ENCODE assay signal across 11 cellular contexts in genomic region chr16:47848481-47849109, GRCh38.
DNase-seq lines count a peak whose midpoint lies in the region; TF ChIP-seq lines count a peak whose summit lies in the region.
"Had no signal": no experiment of that assay in that cellular context is flagged by ENCODE, and none has a peak within 500 bp of the region (broad histone marks: within the 10 kb centered on the region; RNA-seq: fewer than 3 reads in every experiment).

No MANE protein-coding gene starts in this region.

- H3K9ac ChIP-seq in GM23248, result no peak overlapping the region
- H3K9ac ChIP-seq: BLaER1 treated with 17β-estradiol and CSF1 and Interleukin-3, amounts not matched to agents 10 nM and 100 nM had no signal

- H3K4me3 ChIP-seq in GM23248 (no peak overlapping the region), fibroblast of the aortic adventitia (ENCODE audit: low read depth, low read length) (no peak overlapping the region)
- H3K4me3 ChIP-seq: BLaER1 treated with 17β-estradiol and CSF1 and Interleukin-3, amounts not matched to agents 10 nM and 100 nM; hepatocyte had no signal

- H3K4me1 ChIP-seq in GM23248 (ENCODE audit: insufficient read depth), result no peaks in the 10 kb centered on the region

- H3K36me3 Mint-ChIP-seq in activated T-helper 2 cell treated with anti-CD3 and anti-CD28 coated beads, Interferon-gamma antibody, Interleukin-2, Interleukin-4, amounts not matched to agents 10 μg/mL and 5 μg/mL and 100 μg/mL, durations not matched to agents 14 hours and 24 hours and 36 hours (ENCODE audit: low read depth), result no peaks in the 10 kb centered on the region
- H3K36me3 Mint-ChIP-seq in endothelial cell (ENCODE audit: low read depth, unreplicated experiment), result no peaks in the 10 kb centered on the region

- no peak overlapping the region for H3K4me3 Mint-ChIP-seq in activated T-helper 2 cell treated with anti-CD3 and anti-CD28 coated beads, Interferon-gamma antibody, Interleukin-2, Interleukin-4, amounts not matched to agents 10 μg/mL and 5 μg/mL and 100 μg/mL, durations not matched to agents 14 hours and 24 hours and 36 hours (ENCODE audit: low read depth)
- no peak overlapping the region for H3K4me3 Mint-ChIP-seq in endothelial cell (ENCODE audit: unreplicated experiment)

- no peaks in the 10 kb centered on the region for H3K9me3 ChIP-seq in GM23248 (ENCODE audit: low read depth)
- H3K9me3 ChIP-seq: BLaER1 treated with 17β-estradiol and CSF1 and Interleukin-3, amounts not matched to agents 10 nM and 100 nM had no signal

- no peaks in the 10 kb centered on the region for H3K27me3 ChIP-seq in GM23248 (replicated peaks; ENCODE audit: insufficient read depth)
- H3K27me3 ChIP-seq: BLaER1 treated with 17β-estradiol and CSF1 and Interleukin-3, amounts not matched to agents 10 nM and 100 nM; hepatocyte had no signal

- H3F3A ChIP-seq in GM23248 (ENCODE audit: insufficient read depth), result no peaks in the 10 kb centered on the region

- in situ Hi-C loops in GM23248 (cut with MboI), result no loop called here

- 7% methylated on average over 4 of the region's 4 CpGs for WGBS in GM23248 (ENCODE audit: low coverage in 1 of 2, low lambda C conversion rate in 2 of 2, missing lambda C conversion rate in 2 of 2), 2 experiments

- peak; percentile 33 for DNase-seq in GM23248
- peak; percentile 16 for DNase-seq in fibroblast of the aortic adventitia (ENCODE audit: low read depth)
- peak in 35 of 56 donors; percentile 7 to 74 (median 36) for DNase-seq in nucleus accumbens (lab: John Stamatoyannopoulos, UW)
- no peak for DNase-seq in OCI-M1 (lab: John Stamatoyannopoulos, UW)
- no peak for DNase-seq in NCI-H748 (lab: John Stamatoyannopoulos, UW; ENCODE audit: unreplicated experiment)
- no peak for DNase-seq in activated T-helper 2 cell treated with anti-CD3 and anti-CD28 coated beads, Interferon-gamma antibody, Interleukin-2, Interleukin-4, amounts not matched to agents 10 μg/mL and 5 μg/mL and 100 μg/mL, durations not matched to agents 14 hours and 24 hours and 36 hours (ENCODE audit: low spot score)
- DNase-seq in endothelial cell (ENCODE audit: low spot score), result no peak
- DNase-seq: GF-D8 had no signal

- TF ChIP-seq CTCF in VCaP (conservative IDR thresholded peaks at IDR 0.05) (no peak), fibroblast of the aortic adventitia (IDR thresholded peaks at IDR 0.05; ENCODE audit: insufficient read depth, low read length) (no peak), endothelial cell (IDR thresholded peaks at IDR 0.05; ENCODE audit: unreplicated experiment) (no peak)

- no peak overlapping the region for H3K27ac Mint-ChIP-seq in activated T-helper 2 cell treated with anti-CD3 and anti-CD28 coated beads, Interferon-gamma antibody, Interleukin-2, Interleukin-4, amounts not matched to agents 10 μg/mL and 5 μg/mL and 100 μg/mL, durations not matched to agents 14 hours and 24 hours and 36 hours
- H3K27ac Mint-ChIP-seq in endothelial cell (ENCODE audit: unreplicated experiment), result no peak overlapping the region

- no peak overlapping the region for H2AFZ ChIP-seq in GM23248
- H2AFZ ChIP-seq: hepatocyte had no signal

- no peak overlapping the region for H3K27ac ChIP-seq in GM23248
- H3K27ac ChIP-seq in VCaP, result peak overlapping the region; percentile 10; the same call in 1 of the 2 replicates
- H3K27ac ChIP-seq: BLaER1 treated with 17β-estradiol and CSF1 and Interleukin-3, amounts not matched to agents 10 nM and 100 nM; hepatocyte had no signal

- H3K9me2 ChIP-seq in GM23248 (ENCODE audit: insufficient read depth), result no peaks in the 10 kb centered on the region

- H4K20me1 ChIP-seq in GM23248 (ENCODE audit: insufficient read depth), result no peaks in the 10 kb centered on the region
- H4K20me1 ChIP-seq: BLaER1 treated with 17β-estradiol and CSF1 and Interleukin-3, amounts not matched to agents 10 nM and 100 nM had no signal

- no peaks in the 10 kb centered on the region for H3K27me3 Mint-ChIP-seq in activated T-helper 2 cell treated with anti-CD3 and anti-CD28 coated beads, Interferon-gamma antibody, Interleukin-2, Interleukin-4, amounts not matched to agents 10 μg/mL and 5 μg/mL and 100 μg/mL, durations not matched to agents 14 hours and 24 hours and 36 hours (ENCODE audit: low read depth)
- H3K27me3 Mint-ChIP-seq in endothelial cell (ENCODE audit: unreplicated experiment), result peaks cover 1% of the 10 kb centered on the region

- no peak overlapping the region for H3K4me2 ChIP-seq in GM23248 (ENCODE audit: unreplicated experiment)
- H3K4me2 ChIP-seq: BLaER1 treated with 17β-estradiol and CSF1 and Interleukin-3, amounts not matched to agents 10 nM and 100 nM; hepatocyte had no signal

- no peaks in the 10 kb centered on the region for H3K9me3 Mint-ChIP-seq in activated T-helper 2 cell treated with anti-CD3 and anti-CD28 coated beads, Interferon-gamma antibody, Interleukin-2, Interleukin-4, amounts not matched to agents 10 μg/mL and 5 μg/mL and 100 μg/mL, durations not matched to agents 14 hours and 24 hours and 36 hours
- H3K9me3 Mint-ChIP-seq in endothelial cell (ENCODE audit: unreplicated experiment), result no peaks in the 10 kb centered on the region

- H3K36me3 ChIP-seq in GM23248 (ENCODE audit: low read depth), result no peaks in the 10 kb centered on the region
- H3K36me3 ChIP-seq: BLaER1 treated with 17β-estradiol and CSF1 and Interleukin-3, amounts not matched to agents 10 nM and 100 nM had no signal

- no peaks in the 10 kb centered on the region for H3K79me2 ChIP-seq in GM23248 (ENCODE audit: insufficient read depth)
- H3K79me2 ChIP-seq: hepatocyte had no signal

- no peaks in the 10 kb centered on the region for H3K4me1 Mint-ChIP-seq in activated T-helper 2 cell treated with anti-CD3 and anti-CD28 coated beads, Interferon-gamma antibody, Interleukin-2, Interleukin-4, amounts not matched to agents 10 μg/mL and 5 μg/mL and 100 μg/mL, durations not matched to agents 14 hours and 24 hours and 36 hours (ENCODE audit: low read depth)
- peaks cover under 1% of the 10 kb centered on the region for H3K4me1 Mint-ChIP-seq in endothelial cell (ENCODE audit: unreplicated experiment)

- intact Hi-C loops in activated T-helper 2 cell treated with anti-CD3 and anti-CD28 coated beads, Interferon-gamma antibody, Interleukin-2, Interleukin-4, amounts not matched to agents 10 μg/mL and 5 μg/mL and 100 μg/mL, durations not matched to agents 14 hours and 24 hours and 36 hours (cut with micrococcal nuclease), result no loop called here

Comparison
In these comparisons a context has a peak if more than half of its experiments do, and no peak if none do; other contexts are left out.
1. DNase-seq: peak in GM23248 (single experiment), fibroblast of the aortic adventitia (single experiment) and nucleus accumbens (35 of 56); none in OCI-M1 (single experiment), NCI-H748 (single experiment), activated T-helper 2 cell treated with anti-CD3 and anti-CD28 coated beads, Interferon-gamma antibody, Interleukin-2, Interleukin-4, amounts not matched to agents 10 μg/mL and 5 μg/mL and 100 μg/mL, durations not matched to agents 14 hours and 24 hours and 36 hours (single experiment) and endothelial cell (single experiment).